Comparison of ENCODE assay signal across 10 cellular contexts in the genomic region with DNA sequence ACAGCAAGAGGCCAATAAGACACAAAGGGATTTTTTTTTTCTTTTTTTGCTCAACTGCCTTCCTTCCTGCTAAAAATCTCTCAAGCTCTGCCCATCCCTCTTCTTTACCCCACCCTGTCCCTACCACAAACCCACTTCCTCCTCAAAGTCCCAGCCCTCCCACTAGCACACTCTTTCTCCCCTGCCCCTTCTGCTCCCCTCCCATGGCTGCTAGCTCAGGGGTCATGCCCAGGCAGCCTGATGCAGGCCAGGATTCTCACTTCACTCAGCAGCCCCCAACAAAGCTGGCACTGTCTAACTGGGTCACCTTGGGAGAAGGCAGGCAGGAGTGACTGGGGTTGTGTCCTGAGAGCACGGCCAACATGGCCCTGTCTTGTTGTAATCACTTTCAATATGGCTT. TPM values are rescaled to one million over a fixed set of nuclear protein-coding genes. Genes with fewer than 3 reads are reported as not detected.
DNase-seq lines count a peak whose midpoint lies in the region; ATAC-seq and TF ChIP-seq lines count a peak whose summit lies in the region.
"Had no signal": no experiment of that assay in that cellular context is flagged by ENCODE, and none has a peak within 500 bp of the region (broad histone marks: within the 10 kb centered on the region; RNA-seq: fewer than 3 reads in every experiment).

No MANE protein-coding gene starts in this region.

- peak overlapping the region; percentile 76 for H3K27ac Mint-ChIP-seq in T-cell

- ATAC-seq in T-cell (replicated peaks in 1 of 4) (peak; percentile 80 to 89 (median 82)), left ventricle myocardium superior (peak; percentile 62), aorta (ENCODE audit: low FRiP score) (peak; percentile 22), GM19324 (IDR thresholded peaks at IDR 0.05; ENCODE audit: low FRiP score, unreplicated experiment) (no peak)
- ATAC-seq: foreskin keratinocyte had no signal

- intact Hi-C loops in left ventricle myocardium superior (cut with micrococcal nuclease): no loop called here
- intact Hi-C loops in aorta (cut with DNase I): no loop called here
- intact Hi-C loops in adrenal gland (cut with DNase I): no loop called here

- TF ChIP-seq POLR2A in adrenal gland (IDR thresholded peaks at IDR 0.05): no peak

- no peak for TF ChIP-seq CTCF in adrenal gland (IDR thresholded peaks at IDR 0.05)

- H3K4me1 Mint-ChIP-seq in T-cell: peaks cover 69 to 89% (median 84%) of the 10 kb centered on the region in 3 donors

- H3K27me3 ChIP-seq in aorta (ENCODE audit: control insufficient read depth in 1 of 2, insufficient read depth in 2 of 2, low read length in 1 of 2) (no peaks in the 10 kb centered on the region), adrenal gland (no peaks in the 10 kb centered on the region)

- DNase-seq in stimulated activated naive CD4-positive, alpha-beta T cell (lab: John Stamatoyannopoulos, UW): peak in 5 of 6 experiments; percentile 2 to 71 (median 62)
- no peak for DNase-seq in stimulated activated naive CD4-positive, alpha-beta T cell treated with Interleukin-2 at 50 U/mL for 16 hours (lab: John Stamatoyannopoulos, UW)
- DNase-seq in T-cell: peak in 31 of 34 experiments; percentile 5 to 56 (median 22)
- no peak for DNase-seq in left ventricle myocardium superior
- no peak for DNase-seq in aorta
- no peak for DNase-seq in adrenal gland
- DNase-seq in COR-L47 (lab: John Stamatoyannopoulos, UW): no peak
- DNase-seq: foreskin keratinocyte had no signal

- H3K4me3 Mint-ChIP-seq in T-cell: peak overlapping the region in 2 of 3 donors; percentile 44 to 81

- H3K9me3 ChIP-seq in aorta (ENCODE audit: control insufficient read depth, low read length): no peaks in the 10 kb centered on the region
- H3K9me3 ChIP-seq in adrenal gland (replicated peaks in 1 of 3): no peaks in the 10 kb centered on the region

- H3K4me1 ChIP-seq in aorta (ENCODE audit: control insufficient read depth in 1 of 2, insufficient read depth in 2 of 2, low read length in 2 of 2) (no peaks in the 10 kb centered on the region), adrenal gland (replicated peaks in 1 of 2) (no peaks in the 10 kb centered on the region)

- CTCF ChIA-PET in T-cell (lab: Charles Lee): interaction anchor here (0.5 to 1.6 kb wide), 3 partner anchors 28 to 208 kb away, joined by 3 to 5 read pairs (median 3); no protein-coding TSS in a partner anchor

- H3K36me3 Mint-ChIP-seq in T-cell: no peaks in the 10 kb centered on the region

- H3K36me3 ChIP-seq in aorta (ENCODE audit: control insufficient read depth in 1 of 2, insufficient read depth in 2 of 2, low read length in 1 of 2): no peaks in the 10 kb centered on the region
- no peaks in the 10 kb centered on the region for H3K36me3 ChIP-seq in adrenal gland (replicated peaks in 1 of 2)

- H3K27ac ChIP-seq in aorta (ENCODE audit: low read depth in 1 of 2, low read length in 2 of 2) (no peak overlapping the region), adrenal gland (no peak overlapping the region)
- H3K27ac ChIP-seq: C4-2B, foreskin keratinocyte had no signal

- H3K4me3 ChIP-seq in aorta (ENCODE audit: low read length in 2 of 2): no peak overlapping the region
- no peak overlapping the region for H3K4me3 ChIP-seq in adrenal gland

- POLR2A ChIA-PET in T-cell (lab: Charles Lee): interaction anchor here in 1 of 2 donors (0.7 kb wide), 1 partner anchor 28 kb away, joined by 11 read pairs; no protein-coding TSS in a partner anchor

- no peaks in the 10 kb centered on the region for H3K27me3 Mint-ChIP-seq in T-cell

- whole genome bisulfite sequencing in aorta, 2 donors: 95% methylated on average over 1 of the region's 1 CpG
- WGBS in adrenal gland, 4 donors: 72 to 100% (median 84%) methylated on average over 1 of the region's 1 CpG

- H3K9me3 Mint-ChIP-seq in T-cell: no peaks in the 10 kb centered on the region

RNA-seq across cellular contexts. Expression of gene PPP2R5A, which starts 28.8 kb away (rescaled TPM):
- total RNA-seq in T-cell: 10 to 100 TPM; 40.4 to 51.1 (median 46.7) TPM
- total RNA-seq in left ventricle myocardium superior: 80.7 TPM
- 10 to 100 TPM; 43.2 to 45.3 TPM for total RNA-seq in aorta
- 10 to 100 TPM; 33.5 to 39.1 TPM for polyA plus RNA-seq in aorta
- 10 to 100 TPM; 11.8 to 27.5 (median 24.2) TPM for total RNA-seq in adrenal gland
- polyA plus RNA-seq in adrenal gland: 10 to 100 TPM; 13.3 to 19.8 (median 14.5) TPM

Comparison
In these comparisons a context has a peak if more than half of its experiments do, and no peak if none do; other contexts are left out.
1. DNase-seq: peak in stimulated activated naive CD4-positive, alpha-beta T cell (5 of 6) and T-cell (31 of 34); none in stimulated activated naive CD4-positive, alpha-beta T cell treated with Interleukin-2 at 50 U/mL for 16 hours (single experiment), left ventricle myocardium superior (single experiment), aorta (0 of 2), adrenal gland (0 of 7) and COR-L47 (single experiment).